Comparison of ENCODE assay signal across 1 cellular context in the genomic region with DNA sequence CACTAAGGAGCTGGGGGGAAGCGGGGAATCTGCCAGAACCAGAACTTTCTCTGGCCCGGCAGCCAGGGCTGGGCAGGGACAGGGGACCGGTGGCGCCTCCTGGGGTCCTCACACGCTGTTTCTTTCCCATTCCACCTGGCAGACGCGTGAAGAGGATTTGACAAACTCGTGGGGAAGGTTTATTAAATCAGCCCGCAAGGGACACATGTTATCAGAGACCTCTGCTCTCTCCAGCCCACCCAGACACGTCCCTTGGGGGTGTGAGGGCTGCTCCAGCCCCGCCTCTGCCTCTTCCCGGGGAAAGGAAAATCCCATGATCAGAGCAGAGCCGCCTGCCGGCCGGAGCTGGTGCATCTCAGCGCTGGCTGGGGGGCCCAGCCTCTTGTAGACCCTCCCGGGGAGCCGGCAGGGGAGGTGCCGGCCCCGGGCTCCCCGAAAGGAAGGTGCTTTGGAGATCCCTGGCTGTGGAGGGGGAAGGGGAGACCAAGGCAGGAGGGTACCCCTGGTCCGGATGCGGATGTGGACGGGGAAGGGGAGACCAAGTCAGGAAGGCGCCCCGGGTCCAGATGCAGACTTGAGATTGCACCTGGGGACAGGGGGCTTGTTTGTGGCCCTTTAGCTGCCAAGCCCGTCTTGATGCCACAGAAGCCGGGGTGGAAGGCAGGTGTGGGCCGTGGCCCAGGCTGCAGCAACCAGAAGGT.
TF ChIP-seq lines count a peak whose summit lies in the region.

No MANE protein-coding gene starts in this region.

TF ChIP-seq in H1, 55 proteins besides CTCF, POLR2A, EP300 and RAD21:
- no peak for TF ChIP-seq TCF12 (IDR thresholded peaks at IDR 0.05; ENCODE audit: low read depth, low read length)
- 0 out of 2 replicates have a peak, but pooled peaks have one; percentile 0 for TF ChIP-seq GABPA (IDR thresholded peaks at IDR 0.05; ENCODE audit: borderline replicate concordance, insufficient read depth, low read length)
TF ChIP-seq in H1: peak in this region for 1.
